28 cellular contexts compared by ENCODE assay signal in genomic region chr1:182085726-182086125, GRCh38. TPM values are rescaled to one million over a fixed set of nuclear protein-coding genes. Genes with fewer than 3 reads are reported as not detected.
"Had no signal": no experiment of that assay in that cellular context is flagged by ENCODE, and none has a peak within 500 bp of the region (broad histone marks: within the 10 kb centered on the region; RNA-seq: fewer than 3 reads in every experiment).

No MANE protein-coding gene starts in this region.

- H3K27ac ChIP-seq: foreskin keratinocyte, heart left ventricle, parathyroid adenoma, psoas muscle, upper lobe of right lung, WERI-Rb-1 had no signal

- H3K4me2 ChIP-seq: smooth muscle cell had no signal

- H2AFZ ChIP-seq: parathyroid adenoma had no signal

- H3K9me3 ChIP-seq: heart left ventricle, psoas muscle, stomach, thyroid gland, upper lobe of right lung had no signal

- H3K4me1 Mint-ChIP-seq: immature natural killer cell had no signal

- H3K9ac ChIP-seq: parathyroid adenoma had no signal

- H3K27me3 ChIP-seq: foreskin keratinocyte, heart left ventricle, stomach, thyroid gland, upper lobe of right lung had no signal

- H3K4me3 ChIP-seq: heart left ventricle, psoas muscle, smooth muscle cell, stomach, thyroid gland, upper lobe of right lung had no signal

- H3K36me3 ChIP-seq: heart left ventricle, stomach, thyroid gland, upper lobe of right lung, WERI-Rb-1 had no signal

- H3K27me3 Mint-ChIP-seq: stimulated activated naive B cell treated with anti-CD40 and anti-IgM and Interleukin-4, amounts not matched to agents 10 μg/mL and 1 μg/mL and 100 μg/mL, for 72 hours had no signal

- H3K4me3 Mint-ChIP-seq: endodermal cell; immature natural killer cell; mesothelial cell of epicardium; naive B cell; stimulated activated naive B cell treated with anti-CD40 and anti-IgM and Interleukin-4, amounts not matched to agents 10 μg/mL and 1 μg/mL and 100 μg/mL, for 72 hours had no signal

- H3K27ac Mint-ChIP-seq: endodermal cell; mesothelial cell of epicardium; naive B cell; stimulated activated naive B cell treated with anti-CD40 and anti-IgM and Interleukin-4, amounts not matched to agents 10 μg/mL and 1 μg/mL and 100 μg/mL, for 72 hours had no signal

- DNase-seq: activated CD4-positive, alpha-beta T cell treated with anti-CD3 and anti-CD28 coated beads, Interleukin-2, amount 50 U/mL, for 1 hour; activated CD8-positive, alpha-beta memory T cell treated with anti-CD3 and anti-CD28 coated beads for 24 hours; activated effector memory CD4-positive, alpha-beta T cell treated with anti-CD3 and anti-CD28 coated beads, Interleukin-2, amount 50 U/mL, for 16 hours; activated naive CD4-positive, alpha-beta T cell treated with anti-CD3 and anti-CD28 coated beads, Interleukin-2, amount 50 U/mL, for 16 hours; activated T-cell treated with anti-CD3 and anti-CD28 coated beads, Interleukin-2, amount 50 U/mL, for 1 hour; cortex of kidney; endodermal cell; foreskin keratinocyte; heart left ventricle; immature natural killer cell; left colon; naive B cell; psoas muscle; stimulated activated CD4-positive, alpha-beta T cell treated with anti-CD3 and anti-CD28 coated beads, Interleukin-2, amount 100 ng/mL, for 24 hours; stimulated activated naive B cell treated with anti-CD40 and anti-IgM and Interleukin-4, amounts not matched to agents 10 μg/mL and 1 μg/mL and 100 μg/mL, for 72 hours; stomach; T1000; thyroid gland; upper lobe of right lung; WERI-Rb-1 had no signal

- H3K79me2 ChIP-seq: parathyroid adenoma had no signal

- H3K4me1 ChIP-seq: parathyroid adenoma had no signal

- H3K9me3 Mint-ChIP-seq: activated T-helper 1 cell treated with anti-CD3 and anti-CD28 coated beads, Interleukin-12 subunit alpha, Interleukin-12 subunit beta, Interleukin-2, Interleukin-4 antibody, amounts not matched to agents 30 ng/mL and 10 ng/mL and 1 ng/mL, durations not matched to agents 14 hours and 24 hours and 36 hours; endodermal cell; immature natural killer cell; mesothelial cell of epicardium; naive B cell; stimulated activated naive B cell treated with anti-CD40 and anti-IgM and Interleukin-4, amounts not matched to agents 10 μg/mL and 1 μg/mL and 100 μg/mL, for 72 hours had no signal

- H3K36me3 Mint-ChIP-seq: immature natural killer cell; mesothelial cell of epicardium; naive B cell; stimulated activated naive B cell treated with anti-CD40 and anti-IgM and Interleukin-4, amounts not matched to agents 10 μg/mL and 1 μg/mL and 100 μg/mL, for 72 hours had no signal

RNA-seq across cellular contexts. Expression of gene ZNF648, which starts 24.2 kb away (rescaled TPM):
- total RNA-seq: activated T-helper 1 cell treated with anti-CD3 and anti-CD28 coated beads, Interleukin-12 subunit alpha, Interleukin-12 subunit beta, Interleukin-2, Interleukin-4 antibody, amounts not matched to agents 30 ng/mL and 10 ng/mL and 1 ng/mL, durations not matched to agents 14 hours and 24 hours and 36 hours; chondrocyte; foreskin keratinocyte; heart left ventricle; kidney; left colon; smooth muscle cell; T-helper 1 cell treated with Interleukin-12 subunit alpha and Interleukin-12 subunit beta and Interleukin-4 antibody, amounts not matched to agents 30 ng/mL and 1 ng/mL, for 36 hours; upper lobe of right lung had no signal
- polyA plus RNA-seq: foreskin keratinocyte, heart left ventricle, immature natural killer cell, neural cell, smooth muscle cell had no signal
